Comparison of ENCODE assay signal across 1 cellular context in genomic region chr17:41906465-41907184, GRCh38.
TF ChIP-seq lines count a peak whose summit lies in the region.

No MANE protein-coding gene starts in this region.

TF ChIP-seq in K562, 482 proteins besides CTCF, POLR2A, EP300 and RAD21:
- TF ChIP-seq POLR2G (IDR thresholded peaks at IDR 0.05; ENCODE audit: low read depth, low read length) = 0 out of 2 replicates have a peak, but pooled peaks have one; percentile 21
- no peak for TF ChIP-seq FOXP1 (CRISPR knock-in tag; IDR thresholded peaks at IDR 0.05)
- TF ChIP-seq SPI1 (IDR thresholded peaks at IDR 0.05; ENCODE audit: borderline replicate concordance, low read depth, low read length) = no peak
- TF ChIP-seq, protein P1, sequence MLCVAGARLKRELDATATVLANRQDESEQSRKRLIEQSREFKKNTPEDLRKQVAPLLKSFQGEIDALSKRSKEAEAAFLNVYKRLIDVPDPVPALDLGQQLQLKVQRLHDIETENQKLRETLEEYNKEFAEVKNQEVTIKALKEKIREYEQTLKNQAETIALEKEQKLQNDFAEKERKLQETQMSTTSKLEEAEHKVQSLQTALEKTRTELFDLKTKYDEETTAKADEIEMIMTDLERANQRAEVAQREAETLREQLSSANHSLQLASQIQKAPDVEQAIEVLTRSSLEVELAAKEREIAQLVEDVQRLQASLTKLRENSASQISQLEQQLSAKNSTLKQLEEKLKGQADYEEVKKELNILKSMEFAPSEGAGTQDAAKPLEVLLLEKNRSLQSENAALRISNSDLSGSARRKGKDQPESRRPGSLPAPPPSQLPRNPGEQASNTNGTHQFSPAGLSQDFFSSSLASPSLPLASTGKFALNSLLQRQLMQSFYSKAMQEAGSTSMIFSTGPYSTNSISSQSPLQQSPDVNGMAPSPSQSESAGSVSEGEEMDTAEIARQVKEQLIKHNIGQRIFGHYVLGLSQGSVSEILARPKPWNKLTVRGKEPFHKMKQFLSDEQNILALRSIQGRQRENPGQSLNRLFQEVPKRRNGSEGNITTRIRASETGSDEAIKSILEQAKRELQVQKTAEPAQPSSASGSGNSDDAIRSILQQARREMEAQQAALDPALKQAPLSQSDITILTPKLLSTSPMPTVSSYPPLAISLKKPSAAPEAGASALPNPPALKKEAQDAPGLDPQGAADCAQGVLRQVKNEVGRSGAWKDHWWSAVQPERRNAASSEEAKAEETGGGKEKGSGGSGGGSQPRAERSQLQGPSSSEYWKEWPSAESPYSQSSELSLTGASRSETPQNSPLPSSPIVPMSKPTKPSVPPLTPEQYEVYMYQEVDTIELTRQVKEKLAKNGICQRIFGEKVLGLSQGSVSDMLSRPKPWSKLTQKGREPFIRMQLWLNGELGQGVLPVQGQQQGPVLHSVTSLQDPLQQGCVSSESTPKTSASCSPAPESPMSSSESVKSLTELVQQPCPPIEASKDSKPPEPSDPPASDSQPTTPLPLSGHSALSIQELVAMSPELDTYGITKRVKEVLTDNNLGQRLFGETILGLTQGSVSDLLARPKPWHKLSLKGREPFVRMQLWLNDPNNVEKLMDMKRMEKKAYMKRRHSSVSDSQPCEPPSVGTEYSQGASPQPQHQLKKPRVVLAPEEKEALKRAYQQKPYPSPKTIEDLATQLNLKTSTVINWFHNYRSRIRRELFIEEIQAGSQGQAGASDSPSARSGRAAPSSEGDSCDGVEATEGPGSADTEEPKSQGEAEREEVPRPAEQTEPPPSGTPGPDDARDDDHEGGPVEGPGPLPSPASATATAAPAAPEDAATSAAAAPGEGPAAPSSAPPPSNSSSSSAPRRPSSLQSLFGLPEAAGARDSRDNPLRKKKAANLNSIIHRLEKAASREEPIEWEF (CRISPR knock-in tag; IDR thresholded peaks at IDR 0.05) = no peak
